Comparison of ENCODE assay signal across 20 cellular contexts in the genomic region with DNA sequence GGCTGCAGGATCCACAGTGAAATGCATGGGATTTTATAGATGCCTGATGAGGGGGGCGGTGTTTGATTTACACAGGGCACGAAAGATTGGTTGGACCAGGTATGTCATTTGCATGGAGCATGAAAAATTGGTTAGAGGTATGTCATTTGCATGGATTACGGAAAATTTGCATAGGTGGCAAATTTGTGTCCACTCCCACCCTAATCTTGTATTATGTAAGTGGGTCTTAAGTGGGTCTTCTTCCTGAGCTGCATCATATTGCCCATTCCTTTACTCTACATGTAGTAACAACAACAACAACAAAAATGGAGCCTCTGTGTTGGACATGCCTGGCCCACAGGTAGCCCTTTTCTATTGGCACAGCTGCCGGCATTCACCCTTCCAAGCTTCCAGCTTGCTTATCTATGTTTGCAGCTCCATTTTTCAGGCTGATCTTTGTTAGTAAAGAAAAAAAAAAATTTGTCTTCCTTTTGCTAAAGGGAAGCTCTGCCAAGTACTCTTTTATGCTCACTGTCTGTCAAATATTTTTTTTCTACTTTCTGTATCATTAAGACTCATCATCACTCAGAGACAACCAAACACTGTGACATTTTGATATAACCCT. TPM values are rescaled to one million over a fixed set of nuclear protein-coding genes. Genes with fewer than 3 reads are reported as not detected.
DNase-seq lines count a peak whose midpoint lies in the region; ATAC-seq, FAIRE-seq and TF ChIP-seq lines count a peak whose summit lies in the region.
"Had no signal": no experiment of that assay in that cellular context is flagged by ENCODE, and none has a peak within 500 bp of the region (broad histone marks: within the 10 kb centered on the region; RNA-seq: fewer than 3 reads in every experiment).

No MANE protein-coding gene starts in this region.

- in situ Hi-C loops in K562 (cut with MboI), result no loop called here

- TF ChIP-seq RAD21 in K562 (CRISPR knock-in tag; conservative IDR thresholded peaks at IDR 0.05 in 1 of 2, IDR thresholded peaks at IDR 0.05 in 1 of 2), result no peak

- H4K20me1 ChIP-seq in K562 (replicated peaks; ENCODE audit: control insufficient read depth, insufficient read depth, low read length) (no peaks in the 10 kb centered on the region), H9 (ENCODE audit: control insufficient read depth, insufficient read depth, insufficient read length) (no peaks in the 10 kb centered on the region)

- no peak overlapping the region for H2BK20ac ChIP-seq in H9 (ENCODE audit: low read depth, low read length, poor library complexity, severe bottlenecking)

- H3K18ac ChIP-seq in H9 (ENCODE audit: insufficient read length, low read depth, low read length), result no peak overlapping the region

- H3K27ac ChIP-seq in K562 (ENCODE audit: extremely low read depth, low read depth, low read length), result peak overlapping the region; percentile 36; the same call in 2 of the 3 replicates
- no peak overlapping the region for H3K27ac ChIP-seq in H9 (ENCODE audit: insufficient read length, low read depth, low read length)
- H3K27ac ChIP-seq: 22Rv1 had no signal

- peaks cover 14% of the 10 kb centered on the region for H3K23me2 ChIP-seq in H9 (ENCODE audit: insufficient read length, low read depth, low read length, poor library complexity, severe bottlenecking)

- no peak overlapping the region for H3T11ph ChIP-seq in H9 (ENCODE audit: low read length)

- H3K36me3 Mint-ChIP-seq in H9 (ENCODE audit: insufficient read depth in 1 of 3, low read depth in 3 of 3), result no peaks in the 10 kb centered on the region; a peak in 1 of 7 replicates
- H3K36me3 Mint-ChIP-seq: CD4-positive, CD25-positive, alpha-beta regulatory T cell had no signal

- no peak overlapping the region for H4K91ac ChIP-seq in H9 (ENCODE audit: insufficient read length, low read depth, low read length)

- H3K27me3 ChIP-seq in K562 (ENCODE audit: control insufficient read depth in 2 of 2, insufficient read depth in 2 of 2, low read length in 2 of 2), result no peaks in the 10 kb centered on the region
- peaks cover 26% of the 10 kb centered on the region; the same call in 1 of the 2 replicates for H3K27me3 ChIP-seq in H9 (ENCODE audit: insufficient read depth, low read length)

- ATAC-seq in K562, result no peak; the same call in 2 of the 3 replicates

- BruUV-seq in K562 (replicated peaks; lab: Mats Ljungman, UMichigan), result no TSS peak

- H3K56ac ChIP-seq in H9 (ENCODE audit: insufficient read length, low read depth, low read length), result no peak overlapping the region

- intact Hi-C loops in K562 (cut with micrococcal nuclease), result no loop called here

- no peaks in the 10 kb centered on the region for H3K9me3 Mint-ChIP-seq in H9

- peaks cover 52% of the 10 kb centered on the region for H3K27me3 Mint-ChIP-seq in H9 (ENCODE audit: low read depth)

- no peaks in the 10 kb centered on the region for H3K79me1 ChIP-seq in H9 (ENCODE audit: insufficient read depth, low read depth, low read length, poor library complexity, severe bottlenecking)

- FAIRE-seq in K562 (lab: Jason Lieb, UNC), result peak; percentile 55
- FAIRE-seq: G401.6 had no signal

- no peak for TF ChIP-seq CTCF in K562 (IDR thresholded peaks at IDR 0.05 in 2 of 3, conservative IDR thresholded peaks at IDR 0.05 in 1 of 3; ENCODE audit: insufficient read depth in 2 of 3, low read depth in 1 of 3, low read length in 3 of 3)
- TF ChIP-seq CTCF in H9 (conservative IDR thresholded peaks at IDR 0.05), result no peak

- no peak overlapping the region for H3K23ac ChIP-seq in H9 (ENCODE audit: insufficient read length, low read depth, low read length)

- H3K4me2 ChIP-seq in K562 (ENCODE audit: insufficient read depth, low read length) (peak overlapping the region; percentile 23; the same call in 1 of the 2 replicates), H9 (ENCODE audit: insufficient read depth, insufficient read length, low read length) (no peak overlapping the region)

- peak; percentile 30 for DNase-seq in NCI-H2171 treated with DMSO at 0.1 percent for 48 hours (lab: John Stamatoyannopoulos, UW)
- DNase-seq in NCI-H2171 (lab: John Stamatoyannopoulos, UW), result no peak
- DNase-seq in NCI-H1048 (lab: John Stamatoyannopoulos, UW), result peak; percentile 36
- DNase-seq in K562 (ENCODE audit: extremely low read depth in 1 of 4, low spot score in 3 of 4), result peak in 2 of 4 experiments; percentile 7 to 56
- DNase-seq in islet precursor cell, result peak; percentile 11
- no peak for DNase-seq in kidney glomerular epithelial cell (lab: John Stamatoyannopoulos, UW)
- no peak for DNase-seq in H9
- DNase-seq in NCI-H1417 treated with DMSO at 0.1 percent for 48 hours (lab: John Stamatoyannopoulos, UW), result no peak
- DNase-seq: Caco-2; CD4-positive, CD25-positive, alpha-beta regulatory T cell; Karpas-422; NCI-H1436 treated with DMSO at 0.1 percent for 48 hours; NCI-H446; NCI-H748 treated with DMSO at 0.1 percent for 48 hours; RPMI8226; SHP77 treated with DMSO at 0.1 percent for 48 hours had no signal

- no peak overlapping the region for H2BK15ac ChIP-seq in H9 (ENCODE audit: low read depth, low read length)

- H3K79me2 ChIP-seq in K562 (ENCODE audit: control insufficient read depth, insufficient read depth, low read length) (no peaks in the 10 kb centered on the region), H9 (ENCODE audit: insufficient read depth, low read length) (no peaks in the 10 kb centered on the region)

- H4K5ac ChIP-seq in H9 (ENCODE audit: insufficient read length, low read depth, low read length), result no peak overlapping the region

- H3K9me3 ChIP-seq in K562 (replicated peaks; ENCODE audit: control insufficient read depth, insufficient read depth, low read depth, low read length) (peaks cover 3% of the 10 kb centered on the region; the same call in 1 of the 2 replicates), H9 (ENCODE audit: control insufficient read depth, low read depth, low read length) (no peaks in the 10 kb centered on the region)
- H3K9me3 ChIP-seq: Caco-2, HAP-1 had no signal

- H3K36me3 ChIP-seq in K562 (ENCODE audit: control insufficient read depth, insufficient read depth, low read length), result no peaks in the 10 kb centered on the region
- H3K36me3 ChIP-seq: HAP-1 had no signal

- no peak overlapping the region for H2BK120ac ChIP-seq in H9 (ENCODE audit: low read depth, low read length, poor library complexity, severe bottlenecking)

- H3K9me1 ChIP-seq in K562 (ENCODE audit: control insufficient read depth, insufficient read depth, low read length), result no peaks in the 10 kb centered on the region

- no peak overlapping the region for H3K4ac ChIP-seq in H9 (ENCODE audit: low read depth, low read length)

- no peak overlapping the region for H3K27ac Mint-ChIP-seq in H9
- H3K27ac Mint-ChIP-seq: B cell; CD4-positive, CD25-positive, alpha-beta regulatory T cell had no signal

- TF ChIP-seq EP300 in K562 (IDR thresholded peaks at IDR 0.05; ENCODE audit: low read length), result no peak

- WGBS in K562 (ENCODE audit: insufficient coverage, low coverage, missing lambda C conversion rate), result 61% methylated on average over 4 of the region's 4 CpGs
- no CpG with 5 or more reads among the region's 4 CpGs for WGBS in H9 (ENCODE audit: extremely low coverage, insufficient read length, low lambda C conversion rate)

- H2BK12ac ChIP-seq in H9 (ENCODE audit: insufficient read length, low read depth, low read length), result no peak overlapping the region

- CTCF ChIA-PET in K562 (lab: Yijun Ruan, JAX; ENCODE audit: low intra/inter-chr PET ratio), result no interaction called here

- no peak overlapping the region for H4K8ac ChIP-seq in H9 (replicated peaks; ENCODE audit: insufficient read length, low read depth, low read length)

- no peak overlapping the region for H3K4me3 ChIP-seq in K562
- H3K4me3 ChIP-seq: HAP-1 had no signal

- no peak overlapping the region for H2AK5ac ChIP-seq in H9 (ENCODE audit: insufficient read length, low read length)

- H3K9ac ChIP-seq in K562 (ENCODE audit: insufficient read depth in 1 of 2, low read depth in 2 of 2, low read length in 2 of 2), result 0 out of 4 replicates have a peak overlapping the region, but pooled peaks of 1 of the 2 experiments have one; percentile 13
- H3K9ac ChIP-seq in H9 (ENCODE audit: extremely low read depth, insufficient read length, low read length), result no peak overlapping the region

- TF ChIP-seq POLR2A in K562 (conservative IDR thresholded peaks at IDR 0.05), result no peak

- POLR2A ChIA-PET in K562 (lab: Yijun Ruan, JAX), result interaction anchor here (3.0 kb wide), 1 partner anchor 11 kb away, joined by 18 read pairs; a partner anchor contains a TSS

- no peak overlapping the region for H3K4me3 Mint-ChIP-seq in H9
- H3K4me3 Mint-ChIP-seq: B cell; CD4-positive, CD25-positive, alpha-beta regulatory T cell had no signal

- H3K14ac ChIP-seq in H9 (ENCODE audit: insufficient read depth, low read length), result no peak overlapping the region

- H3K4me1 ChIP-seq in K562 (replicated peaks in 1 of 2; ENCODE audit: control insufficient read depth in 2 of 2, insufficient read depth in 2 of 2, low read length in 2 of 2), result peaks cover 38 to 47% of the 10 kb centered on the region in 2 experiments; a peak in 4 of 5 replicates
- H3K4me1 ChIP-seq in H9 (ENCODE audit: insufficient read depth, low read length), result no peaks in the 10 kb centered on the region
- H3K4me1 ChIP-seq: HAP-1 had no signal

- no peak overlapping the region for H2BK5ac ChIP-seq in H9 (ENCODE audit: insufficient read length, low read length)

- peak overlapping the region; percentile 72 for H2AFZ ChIP-seq in K562 (ENCODE audit: low read depth, low read length)
- no peak overlapping the region for H2AFZ ChIP-seq in H9 (ENCODE audit: low read length)

- H3K4me1 Mint-ChIP-seq in H9, result peaks cover 9 to 20% of the 10 kb centered on the region in 2 experiments

RNA-seq across cellular contexts. Expression of a gene that starts 10.3 kb away (rescaled TPM):
- total RNA-seq in K562 (2011; cell fraction: chromatin; rRNA removed; ENCODE audit: low replicate concordance), result 15.0 and 51.2 TPM in 2 replicates
- 11.5 and 16.4 TPM in 2 replicates for total RNA-seq in K562 (2011; cell fraction: nucleolus; rRNA removed)
- total RNA-seq in K562 (2011; cell fraction: nucleoplasm; rRNA removed), result 27.9 and 35.1 TPM in 2 replicates
- total RNA-seq in K562 (2014; rRNA removed) (16.9 and 18.2 TPM in 2 replicates), K562 (2014; rRNA removed; fragmentation: Illumina TruSeq; extraction: Trizol) (29.5 and 33.1 TPM in 2 replicates), K562 (2015; rRNA removed; fragmentation: Illumina TruSeq; extraction: Trizol) (21.3 and 26.1 TPM in 2 replicates), K562 (2021) (14.7 and 15.6 TPM in 2 replicates), H9 (2021) (17.9 TPM in 2 replicates)
- polyA plus RNA-seq in K562 (2011; rRNA removed) (18.1 and 20.7 TPM in 2 replicates), K562 (2014; fragmentation: Illumina TruSeq; extraction: Trizol) (19.5 and 20.8 TPM in 2 replicates), K562 (2014; fragmentation: Nextera tagmentation; extraction: Ambion mirVana) (10 to 100 TPM; 20.2 to 37.0 TPM), K562 (2014; rRNA removed) (13.3 and 14.8 TPM in 2 replicates)
- 6.7 and 10.2 TPM in 2 replicates for polyA plus RNA-seq in K562 (2011; cell fraction: cytosol; rRNA removed)
- polyA plus RNA-seq in K562 (2011; cell fraction: nucleus; rRNA removed), result 6.4 and 6.8 TPM in 2 replicates
- polyA plus RNA-seq in K562 (2012), result 9.8 and 13.5 TPM in 2 replicates
- polyA minus RNA-seq in K562 (2011; rRNA and poly(A)+ RNA removed), result 25.1 and 37.0 TPM in 2 replicates
- 12.7 and 14.8 TPM in 2 replicates for polyA minus RNA-seq in K562 (2011; cell fraction: cytosol; rRNA and poly(A)+ RNA removed)
- polyA minus RNA-seq in K562 (2011; cell fraction: nucleus; rRNA and poly(A)+ RNA removed), result 11.2 and 20.3 TPM in 2 replicates

Comparison
In these comparisons a context has a peak if more than half of its experiments do, and no peak if none do; other contexts are left out.
1. DNase-seq: peak in NCI-H2171 treated with DMSO at 0.1 percent for 48 hours (single experiment), NCI-H1048 (single experiment) and islet precursor cell (single experiment); none in NCI-H2171 (single experiment), kidney glomerular epithelial cell (single experiment), H9 (single experiment) and NCI-H1417 treated with DMSO at 0.1 percent for 48 hours (single experiment).